Comparison of ENCODE assay signal across 8 cellular contexts in the genomic region with DNA sequence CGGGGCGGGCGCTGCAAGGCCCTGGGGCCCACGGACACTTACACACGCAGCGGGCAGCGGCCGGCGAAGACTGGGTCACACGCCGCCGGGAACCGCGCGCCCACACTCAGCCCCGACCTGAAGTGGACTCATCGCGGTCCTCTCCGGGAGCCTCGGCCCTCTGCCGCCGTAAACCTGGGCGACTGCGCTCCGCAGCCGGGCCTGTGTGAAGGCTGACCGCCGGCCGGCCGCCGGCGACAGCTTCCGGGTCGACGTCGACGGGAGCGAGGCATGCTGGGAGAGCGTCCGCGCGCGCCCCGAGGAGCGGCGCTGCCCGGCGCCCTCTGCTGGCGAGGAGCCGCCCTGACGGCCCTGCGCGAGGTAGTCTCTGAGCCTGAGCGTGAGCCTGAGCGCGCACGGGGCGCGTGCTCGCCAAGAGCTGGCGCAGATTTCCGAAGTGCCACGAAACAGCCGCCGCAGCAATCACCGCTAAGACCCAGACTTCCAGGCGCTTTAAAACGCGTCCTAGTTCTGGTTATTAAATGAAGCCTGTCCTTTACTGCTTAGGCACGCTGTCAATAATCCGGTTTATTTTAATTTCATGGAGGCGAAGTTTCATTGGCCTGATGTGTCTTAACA. TPM values are rescaled to one million over a fixed set of nuclear protein-coding genes. Genes with fewer than 3 reads are reported as not detected.
DNase-seq lines count a peak whose midpoint lies in the region; ATAC-seq and TF ChIP-seq lines count a peak whose summit lies in the region.

A gene with protein sequence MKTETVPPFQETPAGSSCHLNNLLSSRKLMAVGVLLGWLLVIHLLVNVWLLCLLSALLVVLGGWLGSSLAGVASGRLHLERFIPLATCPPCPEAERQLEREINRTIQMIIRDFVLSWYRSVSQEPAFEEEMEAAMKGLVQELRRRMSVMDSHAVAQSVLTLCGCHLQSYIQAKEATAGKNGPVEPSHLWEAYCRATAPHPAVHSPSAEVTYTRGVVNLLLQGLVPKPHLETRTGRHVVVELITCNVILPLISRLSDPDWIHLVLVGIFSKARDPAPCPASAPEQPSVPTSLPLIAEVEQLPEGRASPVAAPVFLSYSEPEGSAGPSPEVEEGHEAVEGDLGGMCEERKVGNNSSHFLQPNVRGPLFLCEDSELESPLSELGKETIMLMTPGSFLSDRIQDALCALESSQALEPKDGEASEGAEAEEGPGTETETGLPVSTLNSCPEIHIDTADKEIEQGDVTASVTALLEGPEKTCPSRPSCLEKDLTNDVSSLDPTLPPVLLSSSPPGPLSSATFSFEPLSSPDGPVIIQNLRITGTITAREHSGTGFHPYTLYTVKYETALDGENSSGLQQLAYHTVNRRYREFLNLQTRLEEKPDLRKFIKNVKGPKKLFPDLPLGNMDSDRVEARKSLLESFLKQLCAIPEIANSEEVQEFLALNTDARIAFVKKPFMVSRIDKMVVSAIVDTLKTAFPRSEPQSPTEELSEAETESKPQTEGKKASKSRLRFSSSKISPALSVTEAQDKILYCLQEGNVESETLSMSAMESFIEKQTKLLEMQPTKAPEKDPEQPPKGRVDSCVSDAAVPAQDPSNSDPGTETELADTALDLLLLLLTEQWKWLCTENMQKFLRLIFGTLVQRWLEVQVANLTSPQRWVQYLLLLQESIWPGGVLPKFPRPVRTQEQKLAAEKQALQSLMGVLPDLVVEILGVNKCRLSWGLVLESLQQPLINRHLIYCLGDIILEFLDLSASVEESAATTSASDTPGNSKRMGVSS (minus strand): TSS at position 242 of the 618 bp plus-strand sequence. CDS start 540 bp downstream, outside the sequence.

- H3K27ac ChIP-seq in KOPT-K1 (ENCODE audit: low read depth, low read length, poor library complexity, severe bottlenecking): peak within 1 kb of the TSS; percentile 71

- peaks cover 9% of the 10 kb centered on the region for H3K27me3 Mint-ChIP-seq in activated T-helper 2 cell treated with anti-CD3 and anti-CD28 coated beads, Interferon-gamma antibody, Interleukin-2, Interleukin-4, amounts not matched to agents 10 μg/mL and 5 μg/mL and 100 μg/mL, durations not matched to agents 14 hours and 24 hours and 36 hours (ENCODE audit: low read depth)
- peaks cover 16 to 37% of the 10 kb centered on the region in 2 donors for H3K27me3 Mint-ChIP-seq in natural killer cell (ENCODE audit: low read depth in 2 of 2)

- H3K36me3 Mint-ChIP-seq in activated T-helper 2 cell treated with anti-CD3 and anti-CD28 coated beads, Interferon-gamma antibody, Interleukin-2, Interleukin-4, amounts not matched to agents 10 μg/mL and 5 μg/mL and 100 μg/mL, durations not matched to agents 14 hours and 24 hours and 36 hours (ENCODE audit: low read depth): peaks cover 34% of the 10 kb centered on the region
- H3K36me3 Mint-ChIP-seq in natural killer cell: no peaks in the 10 kb centered on the region

- peaks cover 36% of the 10 kb centered on the region for H3K36me3 ChIP-seq in KOPT-K1 (ENCODE audit: insufficient read depth, low read length)

- peak; percentile 95 for TF ChIP-seq CTCF in natural killer cell (IDR thresholded peaks at IDR 0.05)

- peaks cover 32% of the 10 kb centered on the region for H3K4me1 Mint-ChIP-seq in activated T-helper 2 cell treated with anti-CD3 and anti-CD28 coated beads, Interferon-gamma antibody, Interleukin-2, Interleukin-4, amounts not matched to agents 10 μg/mL and 5 μg/mL and 100 μg/mL, durations not matched to agents 14 hours and 24 hours and 36 hours (ENCODE audit: low read depth)
- peaks cover 15 to 25% of the 10 kb centered on the region in 2 donors for H3K4me1 Mint-ChIP-seq in natural killer cell

- peak within 1 kb of the TSS; percentile 63 for H3K27ac Mint-ChIP-seq in activated T-helper 2 cell treated with anti-CD3 and anti-CD28 coated beads, Interferon-gamma antibody, Interleukin-2, Interleukin-4, amounts not matched to agents 10 μg/mL and 5 μg/mL and 100 μg/mL, durations not matched to agents 14 hours and 24 hours and 36 hours
- peak within 1 kb of the TSS; percentile 86 to 90 for H3K27ac Mint-ChIP-seq in natural killer cell

- intact Hi-C loops in activated T-helper 2 cell treated with anti-CD3 and anti-CD28 coated beads, Interferon-gamma antibody, Interleukin-2, Interleukin-4, amounts not matched to agents 10 μg/mL and 5 μg/mL and 100 μg/mL, durations not matched to agents 14 hours and 24 hours and 36 hours (cut with micrococcal nuclease): loop anchor here (1.0 to 2.0 kb wide), 4 partner anchors 22 to 1021 kb away; a partner anchor contains a TSS
- intact Hi-C loops in natural killer cell (cut with micrococcal nuclease): loop anchor here (5.0 to 10.0 kb wide), 2 partner anchors 912 to 1019 kb away; a partner anchor contains a TSS

- peak within 1 kb of the TSS; percentile 81 for H3K4me3 Mint-ChIP-seq in activated T-helper 2 cell treated with anti-CD3 and anti-CD28 coated beads, Interferon-gamma antibody, Interleukin-2, Interleukin-4, amounts not matched to agents 10 μg/mL and 5 μg/mL and 100 μg/mL, durations not matched to agents 14 hours and 24 hours and 36 hours (ENCODE audit: low read depth)
- peak within 1 kb of the TSS; percentile 94 for H3K4me3 Mint-ChIP-seq in natural killer cell

- ATAC-seq in GM21786 (IDR thresholded peaks at IDR 0.05; ENCODE audit: unreplicated experiment): peak; percentile 99
- ATAC-seq in natural killer cell: peak; percentile 99 to 100 (median 99)

- no peaks in the 10 kb centered on the region for H3K9me3 ChIP-seq in KOPT-K1 (ENCODE audit: insufficient read depth, low read length, poor library complexity, severe bottlenecking)

- DNase-seq in EL (peak; percentile 90), RPMI8226 (peak; percentile 89), fibroblast of peridontal ligament (ENCODE audit: extremely low read depth) (peak; percentile 86), natural killer cell (peak; percentile 95)
- peak; percentile 89 for DNase-seq in activated T-helper 2 cell treated with anti-CD3 and anti-CD28 coated beads, Interferon-gamma antibody, Interleukin-2, Interleukin-4, amounts not matched to agents 10 μg/mL and 5 μg/mL and 100 μg/mL, durations not matched to agents 14 hours and 24 hours and 36 hours (ENCODE audit: low spot score)
- DNase-seq in stimulated activated naive CD4-positive, alpha-beta T cell treated with Interleukin-2 at 50 U/mL for 16 hours (lab: John Stamatoyannopoulos, UW): peak; percentile 85

- no peaks in the 10 kb centered on the region for H3K9me3 Mint-ChIP-seq in activated T-helper 2 cell treated with anti-CD3 and anti-CD28 coated beads, Interferon-gamma antibody, Interleukin-2, Interleukin-4, amounts not matched to agents 10 μg/mL and 5 μg/mL and 100 μg/mL, durations not matched to agents 14 hours and 24 hours and 36 hours
- no peaks in the 10 kb centered on the region for H3K9me3 Mint-ChIP-seq in natural killer cell

RNA-seq across cellular contexts. Expression of the gene that starts here (rescaled TPM):
- total RNA-seq in activated T-helper 2 cell treated with anti-CD3 and anti-CD28 coated beads, Interferon-gamma antibody, Interleukin-2, Interleukin-4, amounts not matched to agents 10 μg/mL and 5 μg/mL and 100 μg/mL, durations not matched to agents 14 hours and 24 hours and 36 hours: 42.1 and 48.7 TPM in 2 replicates
- 10 to 100 TPM; 65.4 to 76.6 (median 72.0) TPM for total RNA-seq in natural killer cell

Comparison
In these comparisons a context has a peak if more than half of its experiments do, and no peak if none do; other contexts are left out.
1. Peak in every context shown above with its lines: DNase-seq, ATAC-seq and H3K27ac ChIP-seq.